In genomic region chr18:58896734-58897508, GRCh38 we compare ENCODE assay signal across 13 cellular contexts. TPM values are rescaled to one million over a fixed set of nuclear protein-coding genes. Genes with fewer than 3 reads are reported as not detected.
DNase-seq lines count a peak whose midpoint lies in the region; ATAC-seq and TF ChIP-seq lines count a peak whose summit lies in the region.
"Had no signal": no experiment of that assay in that cellular context is flagged by ENCODE, and none has a peak within 500 bp of the region (broad histone marks: within the 10 kb centered on the region; RNA-seq: fewer than 3 reads in every experiment).

No MANE protein-coding gene starts in this region.

- H3K27ac Mint-ChIP-seq in osteocyte (ENCODE audit: unreplicated experiment): peak overlapping the region; percentile 14
- H3K27ac Mint-ChIP-seq: T-helper 1 cell treated with Interleukin-12 subunit alpha and Interleukin-12 subunit beta and Interleukin-4 antibody, amounts not matched to agents 30 μg/mL and 1 μg/mL, for 36 hours had no signal

- peaks cover 12% of the 10 kb centered on the region for H3K36me3 Mint-ChIP-seq in osteocyte (ENCODE audit: unreplicated experiment)

- H3K4me1 ChIP-seq in upper lobe of left lung: peaks cover 0 to 15% (median 13%) of the 10 kb centered on the region in 4 donors

- no peak overlapping the region for H3K4me3 Mint-ChIP-seq in osteocyte (ENCODE audit: unreplicated experiment)
- H3K4me3 Mint-ChIP-seq: T-helper 1 cell treated with Interleukin-12 subunit alpha and Interleukin-12 subunit beta and Interleukin-4 antibody, amounts not matched to agents 30 μg/mL and 1 μg/mL, for 36 hours had no signal

- ATAC-seq in HG03066 (IDR thresholded peaks at IDR 0.05; ENCODE audit: low read depth, unreplicated experiment) (peak; percentile 23), upper lobe of left lung (ENCODE audit: low FRiP score in 2 of 2) (no peak)
- ATAC-seq: heart right ventricle, lower lobe of right lung had no signal

- peaks cover 0 to 13% (median 5%) of the 10 kb centered on the region in 4 donors for H3K36me3 ChIP-seq in upper lobe of left lung
- H3K36me3 ChIP-seq: lower lobe of right lung had no signal

- H3K9me3 Mint-ChIP-seq in osteocyte (ENCODE audit: unreplicated experiment): no peaks in the 10 kb centered on the region
- H3K9me3 Mint-ChIP-seq: T-helper 1 cell treated with Interleukin-12 subunit alpha and Interleukin-12 subunit beta and Interleukin-4 antibody, amounts not matched to agents 30 μg/mL and 1 μg/mL, for 36 hours had no signal

- H3K27me3 ChIP-seq in upper lobe of left lung: no peaks in the 10 kb centered on the region
- H3K27me3 ChIP-seq: heart right ventricle, tibial nerve had no signal

- H3K4me1 Mint-ChIP-seq in osteocyte (ENCODE audit: unreplicated experiment): peaks cover 46% of the 10 kb centered on the region

- no peak for TF ChIP-seq POLR2A in upper lobe of left lung (IDR thresholded peaks at IDR 0.05)

- WGBS in upper lobe of left lung, 2 donors: 76 to 82% methylated on average over 8 of the region's 8 CpGs

- TF ChIP-seq EP300 in upper lobe of left lung (IDR thresholded peaks at IDR 0.05): no peak

- TF ChIP-seq CTCF in osteocyte (IDR thresholded peaks at IDR 0.05) (peak; percentile 17), upper lobe of left lung (IDR thresholded peaks at IDR 0.05) (no peak)

- H3K27me3 Mint-ChIP-seq in osteocyte (ENCODE audit: unreplicated experiment): no peaks in the 10 kb centered on the region

- no peaks in the 10 kb centered on the region for H3K9me3 ChIP-seq in upper lobe of left lung
- H3K9me3 ChIP-seq: heart right ventricle, lower lobe of right lung, tibial nerve had no signal

- peak; percentile 17 for DNase-seq in SW480 (ENCODE audit: low spot score)
- no peak for DNase-seq in osteocyte (ENCODE audit: extremely low spot score, unreplicated experiment)
- no peak for DNase-seq in T-helper 2 cell
- DNase-seq in NOMO-1 treated with dmso at 0.1 percent for 144 hours (lab: John Stamatoyannopoulos, UW; ENCODE audit: unreplicated experiment): no peak
- no peak for DNase-seq in HUDEP-2 (lab: John Stamatoyannopoulos, UW; ENCODE audit: unreplicated experiment in 76 of 76)
- no peak for DNase-seq in upper lobe of left lung
- DNase-seq: effector CD8-positive, alpha-beta T cell; heart right ventricle; lower lobe of right lung had no signal

- peak overlapping the region in 1 of 4 donors; percentile 3 for H3K27ac ChIP-seq in upper lobe of left lung
- H3K27ac ChIP-seq: lower lobe of right lung had no signal

- H3K4me3 ChIP-seq in GM08714 (ENCODE audit: low read length) (peak overlapping the region; percentile 53; the same call in 1 of the 2 replicates), upper lobe of left lung (no peak overlapping the region)
- H3K4me3 ChIP-seq: heart right ventricle, lower lobe of right lung, tibial nerve had no signal

RNA-seq across cellular contexts. Expression of gene ZNF532, which starts 32.2 kb away (rescaled TPM):
- total RNA-seq in osteocyte (92.7 and 97.8 TPM in 2 replicates), upper lobe of left lung (10 to 100 TPM; 35.6 to 76.5 (median 42.9) TPM)
